Comparison of ENCODE assay signal across 8 cellular contexts in the genomic region with DNA sequence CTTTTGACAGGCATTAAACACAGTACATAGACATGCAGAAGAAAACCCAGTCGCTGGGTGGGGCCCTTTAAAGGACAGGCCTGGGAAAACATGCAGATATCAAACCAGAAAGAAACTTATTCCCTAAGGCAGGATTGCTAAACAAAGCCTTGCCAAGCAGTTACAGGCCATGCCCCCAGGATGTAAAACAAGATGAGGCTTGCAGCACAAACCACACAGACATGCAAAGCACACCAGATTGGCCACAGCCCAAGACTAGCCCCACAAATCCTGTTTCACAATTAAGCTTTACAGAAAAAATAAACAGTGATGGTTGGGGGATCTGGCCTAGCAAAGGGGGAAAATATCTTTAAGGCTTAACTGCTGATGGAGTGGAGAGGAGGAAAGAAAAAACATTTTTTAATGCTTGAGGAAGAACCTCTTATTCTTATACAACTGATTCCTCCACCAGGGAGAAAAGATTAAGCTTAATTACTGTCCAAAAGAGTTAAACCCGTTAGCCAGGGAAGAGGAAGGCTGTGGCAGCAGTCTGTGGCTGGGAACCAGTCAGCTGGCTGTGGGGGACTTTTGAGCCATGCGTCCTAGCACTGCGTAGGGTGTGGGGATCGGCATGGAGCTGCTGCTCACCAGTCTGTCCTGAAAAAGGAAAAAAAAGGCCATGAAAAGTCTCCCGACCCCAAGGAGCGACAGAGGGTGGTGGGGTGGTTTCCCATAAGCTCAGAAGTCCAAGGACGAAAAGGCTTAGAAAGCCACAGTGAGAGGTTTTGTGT. TPM values are rescaled to one million over a fixed set of nuclear protein-coding genes. Genes with fewer than 3 reads are reported as not detected.
DNase-seq lines count a peak whose midpoint lies in the region; ATAC-seq and TF ChIP-seq lines count a peak whose summit lies in the region.

No MANE protein-coding gene starts in this region.

- no peak for TF ChIP-seq CTCF in activated B cell treated with CpG ODN at 0.5 μM for 24 hours (IDR thresholded peaks at IDR 0.05)

- CTCF ChIA-PET in activated B cell treated with CpG ODN at 0.5 μM for 24 hours (lab: Charles Lee), result interaction anchor here (1.1 to 1.2 kb wide), 2 partner anchors 28 to 162 kb away, joined by 3 to 4 read pairs; a partner anchor contains a TSS
- CTCF ChIA-PET in activated CD4-positive, alpha-beta memory T cell treated with anti-CD3 and anti-CD28 coated beads, Interleukin-2, amount 10 ng/mL, durations not matched to agents 7 days and 5 days (lab: Charles Lee), result no interaction called here

- no peaks in the 10 kb centered on the region for H3K9me3 Mint-ChIP-seq in activated B cell treated with CpG ODN at 0.5 μM for 24 hours
- peaks cover 3% of the 10 kb centered on the region for H3K9me3 Mint-ChIP-seq in activated CD4-positive, alpha-beta memory T cell treated with anti-CD3 and anti-CD28 coated beads, Interleukin-2, amount 10 ng/mL, durations not matched to agents 7 days and 5 days

- H3K27me3 Mint-ChIP-seq in activated B cell treated with CpG ODN at 0.5 μM for 24 hours, result no peaks in the 10 kb centered on the region
- no peaks in the 10 kb centered on the region for H3K27me3 Mint-ChIP-seq in activated CD4-positive, alpha-beta memory T cell treated with anti-CD3 and anti-CD28 coated beads, Interleukin-2, amount 10 ng/mL, durations not matched to agents 7 days and 5 days

- H3K27me3 ChIP-seq in neuron (ENCODE audit: insufficient read depth, low read length), result no peaks in the 10 kb centered on the region

- peak overlapping the region; percentile 32 for H3K4me3 Mint-ChIP-seq in activated B cell treated with CpG ODN at 0.5 μM for 24 hours
- no peak overlapping the region for H3K4me3 Mint-ChIP-seq in activated CD4-positive, alpha-beta memory T cell treated with anti-CD3 and anti-CD28 coated beads, Interleukin-2, amount 10 ng/mL, durations not matched to agents 7 days and 5 days

- peak overlapping the region; percentile 15 for H2AFZ ChIP-seq in neuron (ENCODE audit: low read depth, low read length)

- peaks cover 23% of the 10 kb centered on the region for H3K36me3 Mint-ChIP-seq in activated B cell treated with CpG ODN at 0.5 μM for 24 hours (ENCODE audit: low read depth)
- H3K36me3 Mint-ChIP-seq in activated CD4-positive, alpha-beta memory T cell treated with anti-CD3 and anti-CD28 coated beads, Interleukin-2, amount 10 ng/mL, durations not matched to agents 7 days and 5 days (ENCODE audit: low read depth), result no peaks in the 10 kb centered on the region

- H3K4me1 Mint-ChIP-seq in activated B cell treated with CpG ODN at 0.5 μM for 24 hours, result peaks cover 57% of the 10 kb centered on the region
- H3K4me1 Mint-ChIP-seq in activated CD4-positive, alpha-beta memory T cell treated with anti-CD3 and anti-CD28 coated beads, Interleukin-2, amount 10 ng/mL, durations not matched to agents 7 days and 5 days, result peaks cover 2% of the 10 kb centered on the region

- intact Hi-C loops in activated B cell treated with CpG ODN at 0.5 μM for 24 hours (cut with micrococcal nuclease), result no loop called here

- H3K9me3 ChIP-seq in neuron (ENCODE audit: low read length), result no peaks in the 10 kb centered on the region

- ATAC-seq in GM19023 (IDR thresholded peaks at IDR 0.05; ENCODE audit: unreplicated experiment), result peak; percentile 71
- ATAC-seq in HG03354 (IDR thresholded peaks at IDR 0.05; ENCODE audit: poor library complexity, severe bottlenecking, unreplicated experiment), result peak; percentile 57
- peak; percentile 49 for ATAC-seq in activated B cell treated with CpG ODN at 0.5 μM for 24 hours (ENCODE audit: low read depth)
- no peak for ATAC-seq in HG03108 (IDR thresholded peaks at IDR 0.05; ENCODE audit: unreplicated experiment)

- peak overlapping the region; percentile 71 for H3K27ac Mint-ChIP-seq in activated B cell treated with CpG ODN at 0.5 μM for 24 hours
- no peak overlapping the region for H3K27ac Mint-ChIP-seq in activated CD4-positive, alpha-beta memory T cell treated with anti-CD3 and anti-CD28 coated beads, Interleukin-2, amount 10 ng/mL, durations not matched to agents 7 days and 5 days

- H3K4me3 ChIP-seq in neuron (ENCODE audit: low read length), result no peak overlapping the region

- H3K4me1 ChIP-seq in neuron (ENCODE audit: insufficient read depth, low read length), result no peaks in the 10 kb centered on the region

- no peaks in the 10 kb centered on the region for H3K36me3 ChIP-seq in neuron (ENCODE audit: insufficient read depth, low read length)

- DNase-seq in activated B cell treated with CpG ODN at 0.5 μM for 24 hours, result no peak
- DNase-seq in stimulated activated CD8-positive, alpha-beta memory T cell treated with anti-CD3 and anti-CD28 coated beads, Interleukin-4, amount 100 ng/mL, for 48 hours, result no peak
- DNase-seq in activated CD4-positive, alpha-beta memory T cell treated with anti-CD3 and anti-CD28 coated beads, Interleukin-2, amount 10 ng/mL, durations not matched to agents 7 days and 5 days, result no peak
- DNase-seq in NK-92 (lab: John Stamatoyannopoulos, UW; ENCODE audit: unreplicated experiment), result no peak

- POLR2A ChIA-PET in activated B cell treated with CpG ODN at 0.5 μM for 24 hours (lab: Charles Lee), result interaction anchor here (0.8 to 2.0 kb wide), 9 partner anchors 8 to 101 kb away, joined by 3 to 13 read pairs (median 4); a partner anchor contains a TSS
- POLR2A ChIA-PET in activated CD4-positive, alpha-beta memory T cell treated with anti-CD3 and anti-CD28 coated beads, Interleukin-2, amount 10 ng/mL, durations not matched to agents 7 days and 5 days (lab: Charles Lee), result no interaction called here

RNA-seq across cellular contexts. Expression of a gene that starts 28.4 kb away (rescaled TPM):
- 41.9 and 54.4 TPM in 2 replicates for total RNA-seq in activated B cell treated with CpG ODN at 0.5 μM for 24 hours
- total RNA-seq in activated CD4-positive, alpha-beta memory T cell treated with anti-CD3 and anti-CD28 coated beads, Interleukin-2, amount 10 ng/mL, durations not matched to agents 7 days and 5 days, result under 1 TPM; 0.03 TPM

Comparison
In these comparisons a context has a peak if more than half of its experiments do, and no peak if none do; other contexts are left out.
1. RNA of a gene that starts 28.4 kb away (total RNA-seq): 41.9 to 54.4 TPM in activated B cell treated with CpG ODN at 0.5 μM for 24 hours; 0.03 TPM in activated CD4-positive, alpha-beta memory T cell treated with anti-CD3 and anti-CD28 coated beads, Interleukin-2, amount 10 ng/mL, durations not matched to agents 7 days and 5 days; every median in the first group is over 10 times any median in the second.